In the genomic region with DNA sequence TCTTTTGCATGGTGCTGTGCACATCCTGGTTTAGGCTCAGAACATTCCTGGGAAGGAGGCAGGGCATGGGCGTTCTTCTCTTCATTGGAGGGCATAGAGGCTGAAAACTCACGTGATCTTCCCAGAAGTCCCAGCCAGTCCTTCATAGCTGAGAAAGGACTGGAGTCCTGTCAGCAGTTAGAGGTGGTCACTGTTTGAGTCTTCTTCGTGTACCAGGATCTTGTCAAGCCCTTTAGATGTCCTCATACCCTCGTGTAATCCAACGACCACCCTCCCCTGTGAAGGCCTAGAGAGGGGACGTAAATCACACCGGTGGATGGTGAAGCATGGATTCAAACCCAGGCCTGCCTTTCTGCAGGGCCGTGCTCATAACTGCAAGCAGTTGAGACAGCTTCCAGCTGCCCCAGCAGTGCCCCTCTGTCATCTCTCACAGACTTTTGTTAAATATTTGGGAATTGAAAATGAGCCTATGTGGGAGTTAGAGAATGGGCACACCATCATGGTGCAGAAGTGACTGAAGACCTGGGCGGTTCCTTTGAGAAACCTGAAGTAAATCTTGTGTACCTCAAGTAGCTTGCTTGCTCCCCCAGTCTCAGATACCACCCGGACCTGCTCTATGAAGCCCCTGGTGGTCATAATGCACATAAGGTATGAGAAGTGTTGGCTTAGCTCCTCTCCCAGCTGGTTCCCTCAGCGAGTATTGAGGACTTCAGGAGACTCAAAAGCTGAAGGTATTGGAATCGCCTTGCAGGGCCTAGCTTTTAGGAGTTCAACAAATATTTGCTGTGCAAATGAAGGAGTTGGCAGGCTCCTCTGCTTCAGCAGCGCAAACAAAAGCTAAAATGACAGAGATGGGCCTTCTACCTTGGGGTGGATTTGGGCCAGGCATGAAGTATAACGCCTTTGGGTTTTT, we compare ENCODE assay signal across 9 cellular contexts. TPM values are rescaled to one million over a fixed set of nuclear protein-coding genes. Genes with fewer than 3 reads are reported as not detected.
DNase-seq lines count a peak whose midpoint lies in the region; ATAC-seq, FAIRE-seq and TF ChIP-seq lines count a peak whose summit lies in the region.
"Had no signal": no experiment of that assay in that cellular context is flagged by ENCODE, and none has a peak within 500 bp of the region (broad histone marks: within the 10 kb centered on the region; RNA-seq: fewer than 3 reads in every experiment).

No MANE protein-coding gene starts in this region.

- TF ChIP-seq POLR2A in stomach (IDR thresholded peaks at IDR 0.05): no peak
- no peak for TF ChIP-seq POLR2A in H54 (IDR thresholded peaks at IDR 0.05; ENCODE audit: low read depth, low read length)

- H3K79me1 ChIP-seq in mesendoderm (ENCODE audit: low read length): peaks cover 4% of the 10 kb centered on the region

- peak; percentile 51 to 64 (median 58) for ATAC-seq in T-cell (replicated peaks in 1 of 4)
- no peak for ATAC-seq in HG02571 (IDR thresholded peaks at IDR 0.05; ENCODE audit: unreplicated experiment)

- no peaks in the 10 kb centered on the region for H3K27me3 Mint-ChIP-seq in T-cell

- peaks cover 0 to 9% (median 5%) of the 10 kb centered on the region in 4 donors for H3K9me3 ChIP-seq in stomach
- H3K9me3 ChIP-seq: adrenal gland had no signal

- intact Hi-C loops in stomach (cut with DNase I; ENCODE audit: low total_unique reads): no loop called here

- no CpG with 5 or more reads among the region's 14 CpGs for WGBS in mesendoderm (ENCODE audit: extremely low coverage, insufficient coverage, low lambda C conversion rate)
- WGBS in stomach, 5 donors: 34 to 58% (median 48%) methylated on average over 14 of the region's 14 CpGs

- TF ChIP-seq CTCF in GM10248 (IDR thresholded peaks at IDR 0.05; ENCODE audit: control extremely low read depth, extremely low read depth, low read depth, missing control alignments) (peak; percentile 20), stomach (IDR thresholded peaks at IDR 0.05) (peak in 2 of 7 experiments; percentile 20 to 39)

- H3K27me3 ChIP-seq in mesendoderm (ENCODE audit: insufficient read depth, low read length, poor library complexity) (no peaks in the 10 kb centered on the region), stomach (peaks cover 0 to 19% (median 0%) of the 10 kb centered on the region in 3 donors)
- H3K27me3 ChIP-seq: adrenal gland had no signal

- DNase-seq in GM10248 (ENCODE audit: extremely low spot score) (peak; percentile 35), HuH-7.5 (ENCODE audit: low spot score) (peak; percentile 86), T-cell (peak; percentile 14 to 64 (median 36)), T47D (ENCODE audit: low read depth in 1 of 2, low spot score in 1 of 2) (peak; percentile 59 to 88), mesendoderm (peak; percentile 83), stomach (peak; percentile 61), H54 (ENCODE audit: insufficient read length, low spot score) (no peak)

- no peak overlapping the region for H4K5ac ChIP-seq in mesendoderm (ENCODE audit: low read length)

- H2BK120ac ChIP-seq in mesendoderm (ENCODE audit: low read depth, low read length): no peak overlapping the region

- H3K4me1 ChIP-seq in mesendoderm (ENCODE audit: control insufficient read depth, low read depth, low read length) (peaks cover 5% of the 10 kb centered on the region), stomach (peaks cover 5 to 43% (median 35%) of the 10 kb centered on the region in 4 donors)

- H3K36me3 Mint-ChIP-seq in T-cell: peaks cover 10% of the 10 kb centered on the region

- H3K27ac Mint-ChIP-seq in T-cell: peak overlapping the region; percentile 56 to 66

- H3K56ac ChIP-seq in mesendoderm (ENCODE audit: low read length): peak overlapping the region; percentile 11

- H2BK5ac ChIP-seq in mesendoderm (ENCODE audit: low read length): no peak overlapping the region

- no peak for TF ChIP-seq EP300 in stomach (IDR thresholded peaks at IDR 0.05)

- H2AK5ac ChIP-seq in mesendoderm (ENCODE audit: low read length): no peak overlapping the region

- POLR2A ChIA-PET in GM10248 (lab: Yijun Ruan, JAX) (no interaction called here), T-cell (lab: Charles Lee) (interaction anchor here in 1 of 2 donors (0.5 kb wide), 1 partner anchor 75 kb away, joined by 3 read pairs; no protein-coding TSS in a partner anchor)

- CTCF ChIA-PET in GM10248 (lab: Yijun Ruan, JAX) (interaction anchor here (0.6 to 1.6 kb wide), 3 partner anchors 8 to 62 kb away, joined by 3 to 6 read pairs (median 3); no protein-coding TSS in a partner anchor), T-cell (lab: Charles Lee) (interaction anchor here (0.5 to 2.7 kb wide), 22 partner anchors 9 to 517 kb away, joined by 3 to 9 read pairs (median 4); no protein-coding TSS in a partner anchor)

- no peak overlapping the region for H2BK15ac ChIP-seq in mesendoderm (replicated peaks; ENCODE audit: low read depth)

- FAIRE-seq in H54 (lab: Jason Lieb, UNC): no peak

- H3K18ac ChIP-seq in mesendoderm (ENCODE audit: low read length): no peak overlapping the region

- in situ Hi-C loops in T47D (cut with HindIII; ENCODE audit: low pct_unique_long_range_greater_than_20kb, low sequenced_read_pairs): no loop called here

- H3K36me3 ChIP-seq in mesendoderm (ENCODE audit: control insufficient read depth, insufficient read depth, low read length) (no peaks in the 10 kb centered on the region), stomach (no peaks in the 10 kb centered on the region)
- H3K36me3 ChIP-seq: adrenal gland had no signal

- no peak overlapping the region for H3K23ac ChIP-seq in mesendoderm (ENCODE audit: low read length)

- H4K8ac ChIP-seq in mesendoderm (ENCODE audit: low read depth, low read length): no peak overlapping the region

- peak overlapping the region; percentile 84 to 91 (median 87) for H3K4me3 Mint-ChIP-seq in T-cell

- H3K79me2 ChIP-seq in mesendoderm (ENCODE audit: control insufficient read depth, insufficient read depth, low read length): no peaks in the 10 kb centered on the region

- peaks cover 46 to 73% (median 61%) of the 10 kb centered on the region in 3 donors for H3K4me1 Mint-ChIP-seq in T-cell

- H3K9ac ChIP-seq in mesendoderm (ENCODE audit: low read length): peak overlapping the region; percentile 78

- H3K9me3 Mint-ChIP-seq in T-cell: peaks cover 0 to 6% (median 0%) of the 10 kb centered on the region in 3 donors

- H3K4ac ChIP-seq in mesendoderm (ENCODE audit: low read depth, low read length): no peak overlapping the region

- H3K4me2 ChIP-seq in mesendoderm (ENCODE audit: low read length): peak overlapping the region; percentile 81

- no peak overlapping the region for H3K27ac ChIP-seq in mesendoderm (ENCODE audit: low read depth, low read length)
- peak overlapping the region; percentile 62 to 89 (median 85) for H3K27ac ChIP-seq in stomach

- H3K4me3 ChIP-seq in mesendoderm (ENCODE audit: low read length) (peak overlapping the region; percentile 75), stomach (peak overlapping the region; percentile 65 to 87 (median 74))

RNA-seq across cellular contexts. Expression of a gene that starts 1.4 kb away (rescaled TPM):
- total RNA-seq in T-cell (10 to 100 TPM in 3 of 5 donors, 1 to 10 TPM in 2; 5.2 to 12.2 (median 10.3) TPM), stomach (1 to 10 TPM in 3 of 5 donors, not detected in 2; 1.3 to 5.2 (median 4.4) TPM)
- 7.4 TPM for polyA plus RNA-seq in mesendoderm (2013, experiment 1 of 2)
- 9.2 TPM for polyA plus RNA-seq in mesendoderm (2013, experiment 2 of 2)
- polyA plus RNA-seq in stomach: 1 to 10 TPM; 5.4 to 8.1 (median 6.9) TPM
